ENCODE assay signal across 10 cellular contexts in genomic region chr17:81003711-81004335, GRCh38. TPM values are rescaled to one million over a fixed set of nuclear protein-coding genes. Genes with fewer than 3 reads are reported as not detected.
A peak's percentile ranks its signal among the peaks of the same experiment; 100 is the strongest.
DNase-seq lines count a peak whose midpoint lies in the region; ATAC-seq and TF ChIP-seq lines count a peak whose summit lies in the region.
"Had no signal": no experiment of that assay in that cellular context is flagged by ENCODE, and none has a peak within 500 bp of the region (broad histone marks: within the 10 kb centered on the region; RNA-seq: fewer than 3 reads in every experiment).

No MANE protein-coding gene starts in this region.

- H4K20me1 ChIP-seq in SK-N-SH (ENCODE audit: insufficient read depth), result peaks cover 24% of the 10 kb centered on the region

- intact Hi-C loops in spleen (cut with DNase I; ENCODE audit: low total_unique reads), result no loop called here

- no peak for ATAC-seq in HG03439 (IDR thresholded peaks at IDR 0.05; ENCODE audit: unreplicated experiment)

- H3K79me2 ChIP-seq in SK-N-SH (ENCODE audit: insufficient read depth), result no peaks in the 10 kb centered on the region

- H3K27me3 ChIP-seq in SK-N-SH (ENCODE audit: insufficient read depth) (peaks cover 63% of the 10 kb centered on the region), spleen (replicated peaks in 1 of 7) (peaks cover 0 to 61% (median 25%) of the 10 kb centered on the region in 7 donors), SJCRH30 (peaks cover 27% of the 10 kb centered on the region)

- WGBS in SK-N-SH (ENCODE audit: low lambda C conversion rate), result 7% methylated on average over 23 of the region's 56 CpGs
- WGBS in spleen, 5 donors, result 3 to 11% (median 7%) methylated on average over 27 to 56 of the region's 56 CpGs

- no peaks in the 10 kb centered on the region for H3K9me3 Mint-ChIP-seq in T-helper 1 cell treated with Interleukin-12 subunit alpha and Interleukin-12 subunit beta and Interleukin-4 antibody, amounts not matched to agents 30 μg/mL and 1 μg/mL, for 36 hours
- H3K9me3 Mint-ChIP-seq in glutamatergic neuron (ENCODE audit: unreplicated experiment), result peaks cover 8% of the 10 kb centered on the region
- H3K9me3 Mint-ChIP-seq: IgD-negative memory B cell had no signal

- no peak overlapping the region for H3K27ac Mint-ChIP-seq in T-helper 1 cell treated with Interleukin-12 subunit alpha and Interleukin-12 subunit beta and Interleukin-4 antibody, amounts not matched to agents 30 μg/mL and 1 μg/mL, for 36 hours
- no peak overlapping the region for H3K27ac Mint-ChIP-seq in glutamatergic neuron (ENCODE audit: unreplicated experiment)
- H3K27ac Mint-ChIP-seq: IgD-negative memory B cell, nephron had no signal

- H3K4me1 Mint-ChIP-seq in T-helper 1 cell treated with Interleukin-12 subunit alpha and Interleukin-12 subunit beta and Interleukin-4 antibody, amounts not matched to agents 30 μg/mL and 1 μg/mL, for 36 hours (ENCODE audit: low read depth), result peaks cover 12% of the 10 kb centered on the region
- peaks cover 3% of the 10 kb centered on the region for H3K4me1 Mint-ChIP-seq in glutamatergic neuron (ENCODE audit: low read depth, unreplicated experiment)

- H3F3A ChIP-seq in SK-N-SH (replicated peaks; ENCODE audit: insufficient read depth), result peaks cover 27% of the 10 kb centered on the region

- CTCF ChIA-PET in SK-N-SH (lab: Yijun Ruan, JAX), result interaction anchor here (1.6 to 5.7 kb wide), 5 partner anchors 15 to 99 kb away, joined by 5 to 45 read pairs (median 18); no protein-coding TSS in a partner anchor

- H2AFZ ChIP-seq in SK-N-SH (ENCODE audit: low read depth), result no peak overlapping the region

- TF ChIP-seq CTCF in SK-N-SH (IDR thresholded peaks at IDR 0.05) (no peak), glutamatergic neuron (IDR thresholded peaks at IDR 0.05; ENCODE audit: partially characterized antibody, unreplicated experiment) (no peak), spleen (IDR thresholded peaks at IDR 0.05 in 8 of 11, conservative IDR thresholded peaks at IDR 0.05 in 3 of 11) (no peak)

- H3K36me3 ChIP-seq in SK-N-SH (replicated peaks in 1 of 2; ENCODE audit: control insufficient read depth in 1 of 2, insufficient read depth in 2 of 2, low read length in 1 of 2), result peaks cover 0 to 15% of the 10 kb centered on the region in 2 experiments
- peaks cover 0 to 22% (median 15%) of the 10 kb centered on the region in 6 donors for H3K36me3 ChIP-seq in spleen
- no peaks in the 10 kb centered on the region for H3K36me3 ChIP-seq in SJCRH30

- DNase-seq in T-helper 1 cell (no peak), SK-N-SH (peak; percentile 80), glutamatergic neuron (no peak), spleen (no peak), SJCRH30 (no peak)
- DNase-seq in effector CD8-positive, alpha-beta T cell (lab: John Stamatoyannopoulos, UW), result no peak

- peak overlapping the region; percentile 58 for H3K4me3 Mint-ChIP-seq in T-helper 1 cell treated with Interleukin-12 subunit alpha and Interleukin-12 subunit beta and Interleukin-4 antibody, amounts not matched to agents 30 μg/mL and 1 μg/mL, for 36 hours
- peak overlapping the region; percentile 68 for H3K4me3 Mint-ChIP-seq in glutamatergic neuron (ENCODE audit: unreplicated experiment)

- H3K27ac ChIP-seq in SK-N-SH (ENCODE audit: low read depth in 2 of 2, low read length in 1 of 2) (no peak overlapping the region), spleen (no peak overlapping the region), SJCRH30 (no peak overlapping the region)

- H3K4me2 ChIP-seq in SK-N-SH, result no peak overlapping the region; the same call in 1 of the 2 replicates

- no peaks in the 10 kb centered on the region for H3K9me2 ChIP-seq in SK-N-SH

- POLR2A ChIA-PET in SK-N-SH (lab: Yijun Ruan, JAX), result no interaction called here

- TF ChIP-seq POLR2A in spleen (IDR thresholded peaks at IDR 0.05), result no peak

- no peak for TF ChIP-seq RAD21 in SK-N-SH (IDR thresholded peaks at IDR 0.05; ENCODE audit: low read length)

- H3K9me3 ChIP-seq in SK-N-SH, result no peaks in the 10 kb centered on the region
- H3K9me3 ChIP-seq in spleen, result no peaks in the 10 kb centered on the region
- H3K9me3 ChIP-seq in SJCRH30 (replicated peaks), result no peaks in the 10 kb centered on the region

- H3K27me3 Mint-ChIP-seq in T-helper 1 cell treated with Interleukin-12 subunit alpha and Interleukin-12 subunit beta and Interleukin-4 antibody, amounts not matched to agents 30 μg/mL and 1 μg/mL, for 36 hours (ENCODE audit: low read depth), result peaks cover 49% of the 10 kb centered on the region
- H3K27me3 Mint-ChIP-seq in glutamatergic neuron (ENCODE audit: unreplicated experiment), result peaks cover 17% of the 10 kb centered on the region

- no peak for TF ChIP-seq EP300 in SK-N-SH (IDR thresholded peaks at IDR 0.05; ENCODE audit: borderline replicate concordance in 1 of 2, low read depth in 1 of 2, low read length in 1 of 2)

- H3K36me3 Mint-ChIP-seq in T-helper 1 cell treated with Interleukin-12 subunit alpha and Interleukin-12 subunit beta and Interleukin-4 antibody, amounts not matched to agents 30 μg/mL and 1 μg/mL, for 36 hours (ENCODE audit: low read depth), result peaks cover 5% of the 10 kb centered on the region
- no peaks in the 10 kb centered on the region for H3K36me3 Mint-ChIP-seq in glutamatergic neuron (ENCODE audit: unreplicated experiment)

- no peak overlapping the region; a peak in 1 of 4 replicates for H3K4me3 ChIP-seq in SK-N-SH (ENCODE audit: low read depth in 2 of 2, low read length in 1 of 2)
- peak overlapping the region in 5 of 8 donors; percentile 17 to 58 (median 18) for H3K4me3 ChIP-seq in spleen
- H3K4me3 ChIP-seq in SJCRH30, result no peak overlapping the region

- H3K9ac ChIP-seq in SK-N-SH, result no peak overlapping the region

- H3K4me1 ChIP-seq in SK-N-SH (ENCODE audit: control insufficient read depth in 1 of 2, insufficient read depth in 2 of 2, low read depth in 1 of 2, low read length in 1 of 2) (peaks cover 5 to 14% of the 10 kb centered on the region in 2 experiments; a peak in 1 of 4 replicates), spleen (peaks cover 9 to 44% (median 30%) of the 10 kb centered on the region in 6 donors), SJCRH30 (peaks cover 8% of the 10 kb centered on the region; the same call in 1 of the 2 replicates)

TF ChIP-seq in SK-N-SH, 30 proteins besides CTCF, POLR2A, EP300 and RAD21:
- TF ChIP-seq EZH2phosphoT487 (IDR thresholded peaks at IDR 0.05; ENCODE audit: borderline replicate concordance, low read depth), result peak; percentile 98; the same call in 1 of the 2 replicates
- 0 out of 2 replicates have a peak, but pooled peaks have one; percentile 39 for TF ChIP-seq USF1 (IDR thresholded peaks at IDR 0.05; ENCODE audit: borderline replicate concordance, low read depth)
- TF ChIP-seq POLR2AphosphoS5 (IDR thresholded peaks at IDR 0.05; ENCODE audit: low read depth, low read length), result no peak

RNA-seq across cellular contexts. Expression of gene CHMP6, which starts 12.2 kb away (rescaled TPM):
- polyA plus RNA-seq in SK-N-SH (2012; rRNA removed), result 44.1 and 44.3 TPM in 2 replicates
- 39.4 and 46.0 TPM in 2 replicates for polyA plus RNA-seq in SK-N-SH (2012; cell fraction: cytosol; rRNA removed)
- 24.7 and 32.2 TPM in 2 replicates for polyA plus RNA-seq in SK-N-SH (2012; cell fraction: nucleus; rRNA removed)
- 24.3 TPM for total RNA-seq in glutamatergic neuron (ENCODE audit: unreplicated experiment)
- 10 to 100 TPM; 23.0 to 35.7 (median 31.5) TPM for total RNA-seq in spleen
- polyA plus RNA-seq in spleen, result 10 to 100 TPM; 24.0 to 41.1 (median 25.4) TPM
- 23.5 and 27.6 TPM in 2 replicates for total RNA-seq in SJCRH30 (2014; rRNA removed; shearing (Covaris generic))

RNA-seq across cellular contexts. Expression of gene BAIAP2, which starts 31.1 kb away (rescaled TPM):
- polyA plus RNA-seq in SK-N-SH (2012; rRNA removed) (15.5 and 19.8 TPM in 2 replicates), spleen (10 to 100 TPM in 1 of 3 donors, 1 to 10 TPM in 2; 2.8 to 11.8 (median 4.4) TPM)
- 10.3 and 14.6 TPM in 2 replicates for polyA plus RNA-seq in SK-N-SH (2012; cell fraction: cytosol; rRNA removed)
- polyA plus RNA-seq in SK-N-SH (2012; cell fraction: nucleus; rRNA removed), result 39.2 and 39.3 TPM in 2 replicates
- total RNA-seq in glutamatergic neuron (ENCODE audit: unreplicated experiment) (252 TPM), spleen (10 to 100 TPM; 12.7 to 33.2 (median 23.4) TPM)
- 22.1 and 26.0 TPM in 2 replicates for total RNA-seq in SJCRH30 (2014; rRNA removed; shearing (Covaris generic))

Comparison
In these comparisons a context has a peak if more than half of its experiments do, and no peak if none do; other contexts are left out.
1. H3K4me3 ChIP-seq: peak in spleen (5 of 8); none in SK-N-SH (0 of 2) and SJCRH30 (single experiment).